ENCODE assay signal across 1 cellular context in the genomic region with DNA sequence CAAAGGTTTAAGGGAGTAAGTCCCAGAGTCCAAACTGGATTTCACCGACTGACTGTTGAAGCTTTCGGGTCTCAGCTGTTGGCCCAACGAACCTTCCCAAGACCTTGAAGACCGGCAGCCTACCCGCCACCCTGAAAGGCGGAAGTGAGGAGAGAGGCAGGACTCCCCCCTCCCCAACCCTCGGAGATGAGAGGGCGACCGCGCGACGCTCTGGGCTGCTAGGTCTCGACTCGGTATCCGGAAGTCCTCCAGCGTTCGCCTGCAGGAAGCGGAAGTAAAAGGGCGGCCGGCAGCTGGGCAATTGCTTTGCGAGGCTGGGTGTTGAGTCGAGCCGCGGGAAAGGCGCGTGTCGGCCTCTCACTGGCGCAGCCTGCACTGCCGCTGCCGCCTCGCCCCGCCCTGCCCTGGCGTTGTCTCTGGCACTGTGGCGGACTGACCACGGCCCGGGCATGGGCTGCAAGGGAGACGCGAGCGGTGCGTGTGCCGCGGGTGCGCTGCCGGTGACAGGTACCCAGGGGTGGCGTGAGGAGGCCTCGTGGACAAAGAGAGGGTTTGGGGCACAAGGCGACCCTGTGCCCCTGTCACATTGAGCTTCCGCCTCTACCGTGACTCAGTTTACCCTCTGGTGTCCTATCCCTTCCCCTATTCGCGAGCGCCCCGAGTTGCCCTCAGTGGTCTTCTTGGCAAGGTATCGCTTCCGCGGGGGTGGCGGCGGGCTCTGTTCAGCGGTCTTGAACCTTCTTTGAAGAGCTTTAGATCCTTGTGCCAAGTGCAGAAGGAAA.
TF ChIP-seq lines count a peak whose summit lies in the region.

A gene with protein sequence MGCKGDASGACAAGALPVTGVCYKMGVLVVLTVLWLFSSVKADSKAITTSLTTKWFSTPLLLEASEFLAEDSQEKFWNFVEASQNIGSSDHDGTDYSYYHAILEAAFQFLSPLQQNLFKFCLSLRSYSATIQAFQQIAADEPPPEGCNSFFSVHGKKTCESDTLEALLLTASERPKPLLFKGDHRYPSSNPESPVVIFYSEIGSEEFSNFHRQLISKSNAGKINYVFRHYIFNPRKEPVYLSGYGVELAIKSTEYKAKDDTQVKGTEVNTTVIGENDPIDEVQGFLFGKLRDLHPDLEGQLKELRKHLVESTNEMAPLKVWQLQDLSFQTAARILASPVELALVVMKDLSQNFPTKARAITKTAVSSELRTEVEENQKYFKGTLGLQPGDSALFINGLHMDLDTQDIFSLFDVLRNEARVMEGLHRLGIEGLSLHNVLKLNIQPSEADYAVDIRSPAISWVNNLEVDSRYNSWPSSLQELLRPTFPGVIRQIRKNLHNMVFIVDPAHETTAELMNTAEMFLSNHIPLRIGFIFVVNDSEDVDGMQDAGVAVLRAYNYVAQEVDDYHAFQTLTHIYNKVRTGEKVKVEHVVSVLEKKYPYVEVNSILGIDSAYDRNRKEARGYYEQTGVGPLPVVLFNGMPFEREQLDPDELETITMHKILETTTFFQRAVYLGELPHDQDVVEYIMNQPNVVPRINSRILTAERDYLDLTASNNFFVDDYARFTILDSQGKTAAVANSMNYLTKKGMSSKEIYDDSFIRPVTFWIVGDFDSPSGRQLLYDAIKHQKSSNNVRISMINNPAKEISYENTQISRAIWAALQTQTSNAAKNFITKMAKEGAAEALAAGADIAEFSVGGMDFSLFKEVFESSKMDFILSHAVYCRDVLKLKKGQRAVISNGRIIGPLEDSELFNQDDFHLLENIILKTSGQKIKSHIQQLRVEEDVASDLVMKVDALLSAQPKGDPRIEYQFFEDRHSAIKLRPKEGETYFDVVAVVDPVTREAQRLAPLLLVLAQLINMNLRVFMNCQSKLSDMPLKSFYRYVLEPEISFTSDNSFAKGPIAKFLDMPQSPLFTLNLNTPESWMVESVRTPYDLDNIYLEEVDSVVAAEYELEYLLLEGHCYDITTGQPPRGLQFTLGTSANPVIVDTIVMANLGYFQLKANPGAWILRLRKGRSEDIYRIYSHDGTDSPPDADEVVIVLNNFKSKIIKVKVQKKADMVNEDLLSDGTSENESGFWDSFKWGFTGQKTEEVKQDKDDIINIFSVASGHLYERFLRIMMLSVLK (N-terminal part only) (plus strand): TSS at position 292 of the 782 bp plus-strand sequence. CDS start 158 bp downstream, at position 450.

TF ChIP-seq in HEK293, 187 proteins besides CTCF, POLR2A, EP300 and RAD21 (continued from another document and continues in another):
- 0 out of 2 replicates have a peak, but pooled peaks have one; percentile 51 for TF ChIP-seq HOXD13 (CRISPR knock-in tag; IDR thresholded peaks at IDR 0.05; ENCODE audit: borderline replicate concordance)
- peak; percentile 58; the same call in 1 of the 2 replicates for TF ChIP-seq ZBTB20 (tag by site-specific recombination; IDR thresholded peaks at IDR 0.05)
- TF ChIP-seq ZNF19 (tag by site-specific recombination; IDR thresholded peaks at IDR 0.05; ENCODE audit: low read depth) = no peak
- TF ChIP-seq, protein P1, sequence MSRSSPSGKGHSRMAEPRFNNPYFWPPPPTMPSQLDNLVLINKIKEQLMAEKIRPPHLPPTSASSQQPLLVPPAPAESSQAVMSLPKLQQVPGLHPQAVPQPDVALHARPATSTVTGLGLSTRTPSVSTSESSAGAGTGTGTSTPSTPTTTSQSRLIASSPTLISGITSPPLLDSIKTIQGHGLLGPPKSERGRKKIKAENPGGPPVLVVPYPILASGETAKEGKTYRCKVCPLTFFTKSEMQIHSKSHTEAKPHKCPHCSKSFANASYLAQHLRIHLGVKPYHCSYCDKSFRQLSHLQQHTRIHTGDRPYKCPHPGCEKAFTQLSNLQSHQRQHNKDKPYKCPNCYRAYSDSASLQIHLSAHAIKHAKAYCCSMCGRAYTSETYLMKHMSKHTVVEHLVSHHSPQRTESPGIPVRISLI (tag by site-specific recombination; IDR thresholded peaks at IDR 0.05) = no peak
- TF ChIP-seq SCRT1 (tag by site-specific recombination; IDR thresholded peaks at IDR 0.05; ENCODE audit: borderline replicate concordance) = no peak
- TF ChIP-seq ZNF214 (tag by site-specific recombination; IDR thresholded peaks at IDR 0.05; ENCODE audit: borderline replicate concordance) = no peak
- TF ChIP-seq, protein P2, sequence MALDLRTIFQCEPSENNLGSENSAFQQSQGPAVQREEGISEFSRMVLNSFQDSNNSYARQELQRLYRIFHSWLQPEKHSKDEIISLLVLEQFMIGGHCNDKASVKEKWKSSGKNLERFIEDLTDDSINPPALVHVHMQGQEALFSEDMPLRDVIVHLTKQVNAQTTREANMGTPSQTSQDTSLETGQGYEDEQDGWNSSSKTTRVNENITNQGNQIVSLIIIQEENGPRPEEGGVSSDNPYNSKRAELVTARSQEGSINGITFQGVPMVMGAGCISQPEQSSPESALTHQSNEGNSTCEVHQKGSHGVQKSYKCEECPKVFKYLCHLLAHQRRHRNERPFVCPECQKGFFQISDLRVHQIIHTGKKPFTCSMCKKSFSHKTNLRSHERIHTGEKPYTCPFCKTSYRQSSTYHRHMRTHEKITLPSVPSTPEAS (tag by site-specific recombination; IDR thresholded peaks at IDR 0.05) = no peak
- no peak for TF ChIP-seq ZNF660 (tag by site-specific recombination; IDR thresholded peaks at IDR 0.05)
- TF ChIP-seq, protein P3, sequence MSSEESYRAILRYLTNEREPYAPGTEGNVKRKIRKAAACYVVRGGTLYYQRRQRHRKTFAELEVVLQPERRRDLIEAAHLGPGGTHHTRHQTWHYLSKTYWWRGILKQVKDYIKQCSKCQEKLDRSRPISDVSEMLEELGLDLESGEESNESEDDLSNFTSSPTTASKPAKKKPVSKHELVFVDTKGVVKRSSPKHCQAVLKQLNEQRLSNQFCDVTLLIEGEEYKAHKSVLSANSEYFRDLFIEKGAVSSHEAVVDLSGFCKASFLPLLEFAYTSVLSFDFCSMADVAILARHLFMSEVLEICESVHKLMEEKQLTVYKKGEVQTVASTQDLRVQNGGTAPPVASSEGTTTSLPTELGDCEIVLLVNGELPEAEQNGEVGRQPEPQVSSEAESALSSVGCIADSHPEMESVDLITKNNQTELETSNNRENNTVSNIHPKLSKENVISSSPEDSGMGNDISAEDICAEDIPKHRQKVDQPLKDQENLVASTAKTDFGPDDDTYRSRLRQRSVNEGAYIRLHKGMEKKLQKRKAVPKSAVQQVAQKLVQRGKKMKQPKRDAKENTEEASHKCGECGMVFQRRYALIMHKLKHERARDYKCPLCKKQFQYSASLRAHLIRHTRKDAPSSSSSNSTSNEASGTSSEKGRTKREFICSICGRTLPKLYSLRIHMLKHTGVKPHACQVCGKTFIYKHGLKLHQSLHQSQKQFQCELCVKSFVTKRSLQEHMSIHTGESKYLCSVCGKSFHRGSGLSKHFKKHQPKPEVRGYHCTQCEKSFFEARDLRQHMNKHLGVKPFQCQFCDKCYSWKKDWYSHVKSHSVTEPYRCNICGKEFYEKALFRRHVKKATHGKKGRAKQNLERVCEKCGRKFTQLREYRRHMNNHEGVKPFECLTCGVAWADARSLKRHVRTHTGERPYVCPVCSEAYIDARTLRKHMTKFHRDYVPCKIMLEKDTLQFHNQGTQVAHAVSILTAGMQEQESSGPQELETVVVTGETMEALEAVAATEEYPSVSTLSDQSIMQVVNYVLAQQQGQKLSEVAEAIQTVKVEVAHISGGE (tag by site-specific recombination; conservative IDR thresholded peaks at IDR 0.05; ENCODE audit: low read depth) = peak; percentile 92
- no peak for TF ChIP-seq ZNF658 (tag by site-specific recombination; IDR thresholded peaks at IDR 0.05)
- TF ChIP-seq SCRT2 (tag by site-specific recombination; IDR thresholded peaks at IDR 0.05) = peak; percentile 35; the same call in 1 of the 2 replicates
- no peak for TF ChIP-seq MYNN (tag by site-specific recombination; IDR thresholded peaks at IDR 0.05; ENCODE audit: borderline replicate concordance)
- no peak for TF ChIP-seq ZNF10 (tag by site-specific recombination; IDR thresholded peaks at IDR 0.05)
- TF ChIP-seq GLIS1 (tag by site-specific recombination; IDR thresholded peaks at IDR 0.05) = 0 out of 2 replicates have a peak, but pooled peaks have one; percentile 18
- TF ChIP-seq ZNF391 (tag by site-specific recombination; IDR thresholded peaks at IDR 0.05; ENCODE audit: borderline replicate concordance, low read depth) = no peak
- TF ChIP-seq ZNF112 (tag by site-specific recombination; IDR thresholded peaks at IDR 0.05) = no peak
- no peak for TF ChIP-seq ZNF416 (tag by site-specific recombination; IDR thresholded peaks at IDR 0.05)
- TF ChIP-seq, protein P4, sequence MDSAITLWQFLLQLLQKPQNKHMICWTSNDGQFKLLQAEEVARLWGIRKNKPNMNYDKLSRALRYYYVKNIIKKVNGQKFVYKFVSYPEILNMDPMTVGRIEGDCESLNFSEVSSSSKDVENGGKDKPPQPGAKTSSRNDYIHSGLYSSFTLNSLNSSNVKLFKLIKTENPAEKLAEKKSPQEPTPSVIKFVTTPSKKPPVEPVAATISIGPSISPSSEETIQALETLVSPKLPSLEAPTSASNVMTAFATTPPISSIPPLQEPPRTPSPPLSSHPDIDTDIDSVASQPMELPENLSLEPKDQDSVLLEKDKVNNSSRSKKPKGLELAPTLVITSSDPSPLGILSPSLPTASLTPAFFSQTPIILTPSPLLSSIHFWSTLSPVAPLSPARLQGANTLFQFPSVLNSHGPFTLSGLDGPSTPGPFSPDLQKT (IDR thresholded peaks at IDR 0.05; ENCODE audit: borderline replicate concordance, low read depth, low read length) = no peak
- no peak for TF ChIP-seq ZNF133 (tag by site-specific recombination; IDR thresholded peaks at IDR 0.05)
- 0 out of 2 replicates have a peak, but pooled peaks have one; percentile 22 for TF ChIP-seq ZNF843 (tag by site-specific recombination; IDR thresholded peaks at IDR 0.05)
- 0 out of 2 replicates have a peak, but pooled peaks have one; percentile 4 for TF ChIP-seq ZNF146 (tag by site-specific recombination; IDR thresholded peaks at IDR 0.05)
- TF ChIP-seq ZNF404 (tag by site-specific recombination; IDR thresholded peaks at IDR 0.05) = no peak
- TF ChIP-seq, protein P5, sequence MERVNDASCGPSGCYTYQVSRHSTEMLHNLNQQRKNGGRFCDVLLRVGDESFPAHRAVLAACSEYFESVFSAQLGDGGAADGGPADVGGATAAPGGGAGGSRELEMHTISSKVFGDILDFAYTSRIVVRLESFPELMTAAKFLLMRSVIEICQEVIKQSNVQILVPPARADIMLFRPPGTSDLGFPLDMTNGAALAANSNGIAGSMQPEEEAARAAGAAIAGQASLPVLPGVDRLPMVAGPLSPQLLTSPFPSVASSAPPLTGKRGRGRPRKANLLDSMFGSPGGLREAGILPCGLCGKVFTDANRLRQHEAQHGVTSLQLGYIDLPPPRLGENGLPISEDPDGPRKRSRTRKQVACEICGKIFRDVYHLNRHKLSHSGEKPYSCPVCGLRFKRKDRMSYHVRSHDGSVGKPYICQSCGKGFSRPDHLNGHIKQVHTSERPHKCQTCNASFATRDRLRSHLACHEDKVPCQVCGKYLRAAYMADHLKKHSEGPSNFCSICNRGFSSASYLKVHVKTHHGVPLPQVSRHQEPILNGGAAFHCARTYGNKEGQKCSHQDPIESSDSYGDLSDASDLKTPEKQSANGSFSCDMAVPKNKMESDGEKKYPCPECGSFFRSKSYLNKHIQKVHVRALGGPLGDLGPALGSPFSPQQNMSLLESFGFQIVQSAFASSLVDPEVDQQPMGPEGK (tag by site-specific recombination; IDR thresholded peaks at IDR 0.05) = peak; percentile 63; the same call in 1 of the 2 replicates
- TF ChIP-seq ZNF2 (tag by site-specific recombination; IDR thresholded peaks at IDR 0.05) = no peak; the same call in 1 of the 2 replicates
- no peak for TF ChIP-seq ZNF37A (tag by site-specific recombination; IDR thresholded peaks at IDR 0.05)
- TF ChIP-seq ZNF501 (tag by site-specific recombination; IDR thresholded peaks at IDR 0.05) = peak; percentile 89; the same call in 1 of the 2 replicates
- TF ChIP-seq, protein P6, sequence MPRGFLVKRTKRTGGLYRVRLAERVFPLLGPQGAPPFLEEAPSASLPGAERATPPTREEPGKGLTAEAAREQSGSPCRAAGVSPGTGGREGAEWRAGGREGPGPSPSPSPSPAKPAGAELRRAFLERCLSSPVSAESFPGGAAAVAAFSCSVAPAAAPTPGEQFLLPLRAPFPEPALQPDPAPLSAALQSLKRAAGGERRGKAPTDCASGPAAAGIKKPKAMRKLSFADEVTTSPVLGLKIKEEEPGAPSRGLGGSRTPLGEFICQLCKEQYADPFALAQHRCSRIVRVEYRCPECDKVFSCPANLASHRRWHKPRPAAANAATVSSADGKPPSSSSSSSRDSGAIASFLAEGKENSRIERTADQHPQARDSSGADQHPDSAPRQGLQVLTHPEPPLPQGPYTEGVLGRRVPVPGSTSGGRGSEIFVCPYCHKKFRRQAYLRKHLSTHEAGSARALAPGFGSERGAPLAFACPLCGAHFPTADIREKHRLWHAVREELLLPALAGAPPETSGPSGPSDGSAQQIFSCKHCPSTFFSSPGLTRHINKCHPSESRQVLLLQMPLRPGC (tag by site-specific recombination; IDR thresholded peaks at IDR 0.05) = 0 out of 2 replicates have a peak, but pooled peaks have one; percentile 11
- TF ChIP-seq ZFP3 (tag by site-specific recombination; IDR thresholded peaks at IDR 0.05; ENCODE audit: low read depth) = no peak
- TF ChIP-seq, protein P7, sequence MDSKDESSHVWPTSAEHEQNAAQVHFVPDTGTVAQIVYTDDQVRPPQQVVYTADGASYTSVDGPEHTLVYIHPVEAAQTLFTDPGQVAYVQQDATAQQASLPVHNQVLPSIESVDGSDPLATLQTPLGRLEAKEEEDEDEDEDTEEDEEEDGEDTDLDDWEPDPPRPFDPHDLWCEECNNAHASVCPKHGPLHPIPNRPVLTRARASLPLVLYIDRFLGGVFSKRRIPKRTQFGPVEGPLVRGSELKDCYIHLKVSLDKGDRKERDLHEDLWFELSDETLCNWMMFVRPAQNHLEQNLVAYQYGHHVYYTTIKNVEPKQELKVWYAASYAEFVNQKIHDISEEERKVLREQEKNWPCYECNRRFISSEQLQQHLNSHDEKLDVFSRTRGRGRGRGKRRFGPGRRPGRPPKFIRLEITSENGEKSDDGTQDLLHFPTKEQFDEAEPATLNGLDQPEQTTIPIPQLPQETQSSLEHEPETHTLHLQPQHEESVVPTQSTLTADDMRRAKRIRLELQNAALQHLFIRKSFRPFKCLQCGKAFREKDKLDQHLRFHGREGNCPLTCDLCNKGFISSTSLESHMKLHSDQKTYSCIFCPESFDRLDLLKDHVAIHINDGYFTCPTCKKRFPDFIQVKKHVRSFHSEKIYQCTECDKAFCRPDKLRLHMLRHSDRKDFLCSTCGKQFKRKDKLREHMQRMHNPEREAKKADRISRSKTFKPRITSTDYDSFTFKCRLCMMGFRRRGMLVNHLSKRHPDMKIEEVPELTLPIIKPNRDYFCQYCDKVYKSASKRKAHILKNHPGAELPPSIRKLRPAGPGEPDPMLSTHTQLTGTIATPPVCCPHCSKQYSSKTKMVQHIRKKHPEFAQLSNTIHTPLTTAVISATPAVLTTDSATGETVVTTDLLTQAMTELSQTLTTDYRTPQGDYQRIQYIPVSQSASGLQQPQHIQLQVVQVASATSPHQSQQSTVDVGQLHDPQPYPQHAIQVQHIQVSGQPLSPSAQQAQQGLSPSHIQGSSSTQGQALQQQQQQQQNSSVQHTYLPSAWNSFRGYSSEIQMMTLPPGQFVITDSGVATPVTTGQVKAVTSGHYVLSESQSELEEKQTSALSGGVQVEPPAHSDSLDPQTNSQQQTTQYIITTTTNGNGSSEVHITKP (tag by site-specific recombination; IDR thresholded peaks at IDR 0.05) = no peak
- no peak for TF ChIP-seq ZNF707 (tag by site-specific recombination; IDR thresholded peaks at IDR 0.05)
- peak; percentile 79 for TF ChIP-seq ZNF335 (tag by site-specific recombination; conservative IDR thresholded peaks at IDR 0.05)
- peak; percentile 78; the same call in 1 of the 2 replicates for TF ChIP-seq TRIM28 (IDR thresholded peaks at IDR 0.05; ENCODE audit: borderline replicate concordance, low read length)
- no peak for TF ChIP-seq ZNF623 (tag by site-specific recombination; IDR thresholded peaks at IDR 0.05)
- TF ChIP-seq ZNF747 (tag by site-specific recombination; IDR thresholded peaks at IDR 0.05) = no peak
- TF ChIP-seq ZNF654 (tag by site-specific recombination; IDR thresholded peaks at IDR 0.05; ENCODE audit: low read depth) = no peak
- no peak for TF ChIP-seq ZNF768 (tag by site-specific recombination; IDR thresholded peaks at IDR 0.05)
